Comparison of ENCODE assay signal across 9 cellular contexts in genomic region chr17:56754523-56755208, GRCh38.
DNase-seq lines count a peak whose midpoint lies in the region; ATAC-seq, FAIRE-seq and TF ChIP-seq lines count a peak whose summit lies in the region.
"Had no signal": no experiment of that assay in that cellular context is flagged by ENCODE, and none has a peak within 500 bp of the region (broad histone marks: within the 10 kb centered on the region; RNA-seq: fewer than 3 reads in every experiment).

No MANE protein-coding gene starts in this region.

- H3K4me1 Mint-ChIP-seq in astrocyte (ENCODE audit: low read depth, unreplicated experiment) = peaks cover 41% of the 10 kb centered on the region
- H3K4me1 Mint-ChIP-seq in naive thymus-derived CD4-positive, alpha-beta T cell = peaks cover 20 to 61% (median 54%) of the 10 kb centered on the region in 7 donors

- H3K9ac ChIP-seq in astrocyte (ENCODE audit: low read length) = peak overlapping the region; percentile 25

- no peaks in the 10 kb centered on the region for H3K9me3 ChIP-seq in astrocyte (ENCODE audit: insufficient read depth, low read depth, low read length)
- H3K9me3 ChIP-seq in naive thymus-derived CD4-positive, alpha-beta T cell (ENCODE audit: control insufficient read depth in 2 of 3, low read length in 3 of 3) = no peaks in the 10 kb centered on the region
- H3K9me3 ChIP-seq in right atrium auricular region = no peaks in the 10 kb centered on the region

- H3K36me3 ChIP-seq in astrocyte (ENCODE audit: insufficient read depth, low read length) = no peaks in the 10 kb centered on the region
- no peaks in the 10 kb centered on the region for H3K36me3 ChIP-seq in naive thymus-derived CD4-positive, alpha-beta T cell (ENCODE audit: control insufficient read depth in 2 of 3, insufficient read depth in 3 of 3, low read length in 3 of 3)
- H3K36me3 ChIP-seq in right atrium auricular region = no peaks in the 10 kb centered on the region

- no peaks in the 10 kb centered on the region for H3K36me3 Mint-ChIP-seq in astrocyte (ENCODE audit: low read depth, unreplicated experiment)
- no peaks in the 10 kb centered on the region for H3K36me3 Mint-ChIP-seq in naive thymus-derived CD4-positive, alpha-beta T cell

- FAIRE-seq in astrocyte (lab: Jason Lieb, UNC) = no peak
- FAIRE-seq: GM18507 had no signal

- H3K4me2 ChIP-seq in astrocyte (ENCODE audit: low read length) = peak overlapping the region; percentile 55

- CTCF ChIA-PET in naive thymus-derived CD4-positive, alpha-beta T cell (lab: Charles Lee) = interaction anchor here (0.9 kb wide), 1 partner anchor 39 kb away, joined by 3 read pairs; no protein-coding TSS in a partner anchor

- H3K4me3 ChIP-seq in astrocyte (ENCODE audit: insufficient read depth, low read depth, low read length) = no peak overlapping the region
- H3K4me3 ChIP-seq in naive thymus-derived CD4-positive, alpha-beta T cell (ENCODE audit: low read length) = no peak overlapping the region
- no peak overlapping the region for H3K4me3 ChIP-seq in right atrium auricular region

- no peaks in the 10 kb centered on the region for H3K27me3 Mint-ChIP-seq in astrocyte (ENCODE audit: low read depth, unreplicated experiment)
- no peaks in the 10 kb centered on the region for H3K27me3 Mint-ChIP-seq in naive thymus-derived CD4-positive, alpha-beta T cell

- no peaks in the 10 kb centered on the region for H4K20me1 ChIP-seq in astrocyte (ENCODE audit: insufficient read depth, low read length)

- no peaks in the 10 kb centered on the region for H3K79me2 ChIP-seq in astrocyte (ENCODE audit: insufficient read depth, low read length)

- POLR2A ChIA-PET in naive thymus-derived CD4-positive, alpha-beta T cell (lab: Charles Lee) = interaction anchor here (0.9 to 2.0 kb wide), 3 partner anchors 152 to 161 kb away, joined by 3 to 8 read pairs (median 5); partner anchors contain the start of gene NOG

- TF ChIP-seq CTCF in astrocyte (IDR thresholded peaks at IDR 0.05; ENCODE audit: insufficient read depth, low read depth, low read length) (no peak), right atrium auricular region (IDR thresholded peaks at IDR 0.05) (no peak)

- no peak for ATAC-seq in naive thymus-derived CD4-positive, alpha-beta T cell
- ATAC-seq in GM19395 (IDR thresholded peaks at IDR 0.05; ENCODE audit: unreplicated experiment) = no peak
- ATAC-seq in GM21515 (IDR thresholded peaks at IDR 0.05; ENCODE audit: unreplicated experiment) = no peak

- DNase-seq in GM04504 (ENCODE audit: low read depth) (peak; percentile 24), M059J (ENCODE audit: low read depth) (peak; percentile 66), astrocyte (ENCODE audit: low read depth) (no peak), activated T-cell treated with anti-CD3 and anti-CD28 coated beads for 4 hours (no peak), right atrium auricular region (ENCODE audit: low spot score) (no peak)
- peak in 4 of 9 donors; percentile 5 to 27 (median 20) for DNase-seq in naive thymus-derived CD4-positive, alpha-beta T cell

- intact Hi-C loops in naive thymus-derived CD4-positive, alpha-beta T cell (cut with micrococcal nuclease) = loop anchor here (1.0 to 2.0 kb wide), 2 partner anchors 24 to 26 kb away; no protein-coding TSS in a partner anchor

- no peak overlapping the region for H3K4me3 Mint-ChIP-seq in astrocyte (ENCODE audit: unreplicated experiment)
- H3K4me3 Mint-ChIP-seq in naive thymus-derived CD4-positive, alpha-beta T cell = peak overlapping the region in 9 of 10 donors; percentile 35 to 81 (median 56)

- H3K4me1 ChIP-seq in astrocyte (ENCODE audit: insufficient read depth, low read length) (peaks cover 28% of the 10 kb centered on the region), right atrium auricular region (peaks cover 0 to 19% of the 10 kb centered on the region in 2 donors)
- H3K4me1 ChIP-seq in naive thymus-derived CD4-positive, alpha-beta T cell (ENCODE audit: control insufficient read depth in 2 of 2, insufficient read depth in 2 of 2, low read length in 2 of 2) = peaks cover 0 to 28% of the 10 kb centered on the region in 2 donors

- H3K9me3 Mint-ChIP-seq in astrocyte (ENCODE audit: unreplicated experiment) = peaks cover 2% of the 10 kb centered on the region
- no peaks in the 10 kb centered on the region for H3K9me3 Mint-ChIP-seq in naive thymus-derived CD4-positive, alpha-beta T cell

- peak overlapping the region; percentile 27 for H3K27ac ChIP-seq in astrocyte (ENCODE audit: low read depth, low read length)
- H3K27ac ChIP-seq in naive thymus-derived CD4-positive, alpha-beta T cell (ENCODE audit: low read depth, low read length) = no peak overlapping the region
- no peak overlapping the region for H3K27ac ChIP-seq in right atrium auricular region

- H3K27me3 ChIP-seq in astrocyte (ENCODE audit: insufficient read depth, low read length) (no peaks in the 10 kb centered on the region), right atrium auricular region (no peaks in the 10 kb centered on the region)
- no peaks in the 10 kb centered on the region for H3K27me3 ChIP-seq in naive thymus-derived CD4-positive, alpha-beta T cell (ENCODE audit: control insufficient read depth in 2 of 2, insufficient read depth in 2 of 2, low read length in 2 of 2)

- H3K27ac Mint-ChIP-seq in astrocyte (ENCODE audit: unreplicated experiment) = peak overlapping the region; percentile 85
- H3K27ac Mint-ChIP-seq in naive thymus-derived CD4-positive, alpha-beta T cell = peak overlapping the region; percentile 17 to 91 (median 63)

- peak overlapping the region; percentile 51 for H2AFZ ChIP-seq in astrocyte (ENCODE audit: low read depth, low read length)

Comparison
In these comparisons a context has a peak if more than half of its experiments do, and no peak if none do; other contexts are left out.
1. DNase-seq: peak in GM04504 (single experiment) and M059J (single experiment); none in astrocyte (single experiment), activated T-cell treated with anti-CD3 and anti-CD28 coated beads for 4 hours (single experiment) and right atrium auricular region (single experiment).